In the genomic region with DNA sequence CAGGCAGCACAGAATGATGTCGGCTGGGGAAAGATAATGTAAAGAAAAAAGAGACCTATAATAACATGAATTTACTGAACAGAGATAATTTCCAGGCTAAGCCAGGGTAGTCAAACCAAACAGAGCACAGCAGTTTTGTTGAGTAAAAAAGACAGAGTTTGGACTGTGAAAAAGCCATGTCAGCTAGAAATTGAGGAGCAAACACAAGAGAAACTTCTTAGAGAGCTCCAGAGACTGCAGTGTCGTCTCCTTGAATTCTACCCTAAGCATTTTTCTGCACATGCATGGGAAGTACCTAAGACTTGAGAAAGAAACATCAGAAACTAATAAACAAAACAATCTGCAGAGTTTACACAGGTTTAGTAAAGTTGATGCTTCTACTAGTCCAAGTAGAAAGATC, we compare ENCODE assay signal across 9 cellular contexts.
"Had no signal": no experiment of that assay in that cellular context is flagged by ENCODE, and none has a peak within 500 bp of the region (broad histone marks: within the 10 kb centered on the region; RNA-seq: fewer than 3 reads in every experiment).

No MANE protein-coding gene starts in this region.

- H3K27ac Mint-ChIP-seq: GM23338, HFFc6 had no signal

- H3K4me1 ChIP-seq: HAP-1 had no signal

- FAIRE-seq: H1, H54, HTR-8/SVneo, K562 had no signal

- H3K4me3 ChIP-seq: GM23338, HAP-1, K562 had no signal

- ATAC-seq: GM23338, HCT116, K562 had no signal

- H3K4me3 Mint-ChIP-seq: GM23338, HFFc6 had no signal

- H3K4me2 ChIP-seq: GM23338 had no signal

- H3K9me3 Mint-ChIP-seq: GM23338 had no signal

- H3K9me3 ChIP-seq: HAP-1 had no signal

- H3K4me1 Mint-ChIP-seq: GM23338 had no signal

- H2AFZ ChIP-seq: GM23338 had no signal

- DNase-seq: HFFc6, KG1 had no signal

- H3K36me3 ChIP-seq: HAP-1 had no signal
